ENCODE assay signal across 8 cellular contexts in genomic region chr12:50504798-50505385, GRCh38. TPM values are rescaled to one million over a fixed set of nuclear protein-coding genes. Genes with fewer than 3 reads are reported as not detected.
A peak's percentile ranks its signal among the peaks of the same experiment; 100 is the strongest.
DNase-seq lines count a peak whose midpoint lies in the region; ATAC-seq, FAIRE-seq and TF ChIP-seq lines count a peak whose summit lies in the region.

DIP2B (plus strand) TSS chr12:50504985; CDS start chr12:50505141, 156 bp downstream.

- no peaks in the 10 kb centered on the region for H3K9me3 Mint-ChIP-seq in activated T-helper 1 cell treated with anti-CD3 and anti-CD28 coated beads, Interleukin-12 subunit alpha, Interleukin-12 subunit beta, Interleukin-2, Interleukin-4 antibody, amounts not matched to agents 30 ng/mL and 10 ng/mL and 1 ng/mL, durations not matched to agents 14 hours and 24 hours and 36 hours
- H3K9me3 Mint-ChIP-seq in naive B cell: peaks cover 0 to 9% (median 5%) of the 10 kb centered on the region in 7 donors
- no peaks in the 10 kb centered on the region for H3K9me3 Mint-ChIP-seq in stimulated activated effector memory CD8-positive, alpha-beta T cell treated with anti-CD3 and anti-CD28 coated beads, Interleukin-12 subunit alpha, Interleukin-12 subunit beta, amount 100 ng/mL, for 72 hours

- peak within 1 kb of the TSS; percentile 86 for H3K9ac ChIP-seq in DND-41 (ENCODE audit: low read depth, low read length)

- peaks cover 4% of the 10 kb centered on the region for H3K9me3 ChIP-seq in DND-41 (ENCODE audit: insufficient read depth, low read length, severe bottlenecking)

- peaks cover 14% of the 10 kb centered on the region; the same call in 1 of the 2 replicates for H4K20me1 ChIP-seq in DND-41 (ENCODE audit: insufficient read depth, low read length)

- TF ChIP-seq CTCF in DND-41 (IDR thresholded peaks at IDR 0.05; ENCODE audit: borderline replicate concordance, extremely low read depth, low read length, poor library complexity, severe bottlenecking): peak; percentile 97

- ATAC-seq in DND-41 (ENCODE audit: insufficient read depth, low read depth) (peak; percentile 87), GM21825 (IDR thresholded peaks at IDR 0.05; ENCODE audit: unreplicated experiment) (peak; percentile 78), naive B cell (ENCODE audit: low read depth in 2 of 2) (peak; percentile 84 to 87)
- ATAC-seq in stimulated activated effector memory CD8-positive, alpha-beta T cell treated with anti-CD3 and anti-CD28 coated beads, Interleukin-12 subunit alpha, Interleukin-12 subunit beta, amount 100 ng/mL, for 72 hours: peak; percentile 93

- DNase-seq in DND-41 (peak; percentile 94), Kasumi-1 (lab: John Stamatoyannopoulos, UW) (peak; percentile 89 to 91), RCC 7860 (ENCODE audit: low spot score) (peak; percentile 73), fibroblast of gingiva (ENCODE audit: low read depth) (peak; percentile 89), naive B cell (peak; percentile 96)
- DNase-seq in activated T-helper 1 cell treated with anti-CD3 and anti-CD28 coated beads, Interleukin-12 subunit alpha, Interleukin-12 subunit beta, Interleukin-2, Interleukin-4 antibody, amounts not matched to agents 30 ng/mL and 10 ng/mL and 1 ng/mL, durations not matched to agents 14 hours and 24 hours and 36 hours (ENCODE audit: low spot score): peak; percentile 93
- peak; percentile 95 to 98 for DNase-seq in stimulated activated effector memory CD8-positive, alpha-beta T cell treated with anti-CD3 and anti-CD28 coated beads, Interleukin-12 subunit alpha, Interleukin-12 subunit beta, amount 100 ng/mL, for 72 hours (ENCODE audit: low spot score in 2 of 2)

- peak within 1 kb of the TSS; percentile 89 for H3K4me2 ChIP-seq in DND-41 (ENCODE audit: insufficient read depth, low read length)

- peaks cover 50% of the 10 kb centered on the region for H3K79me2 ChIP-seq in DND-41 (ENCODE audit: insufficient read depth, low read length)

- H3K4me1 ChIP-seq in DND-41 (ENCODE audit: insufficient read depth, low read length): peaks cover 32% of the 10 kb centered on the region

- H3K27me3 ChIP-seq in DND-41 (ENCODE audit: insufficient read depth, low read length, poor library complexity): no peaks in the 10 kb centered on the region

- no peak for FAIRE-seq in RCC 7860 (lab: Jason Lieb, UNC)

- H3K36me3 Mint-ChIP-seq in activated T-helper 1 cell treated with anti-CD3 and anti-CD28 coated beads, Interleukin-12 subunit alpha, Interleukin-12 subunit beta, Interleukin-2, Interleukin-4 antibody, amounts not matched to agents 30 ng/mL and 10 ng/mL and 1 ng/mL, durations not matched to agents 14 hours and 24 hours and 36 hours (ENCODE audit: low read depth): peaks cover 3% of the 10 kb centered on the region
- no peaks in the 10 kb centered on the region for H3K36me3 Mint-ChIP-seq in naive B cell
- no peaks in the 10 kb centered on the region for H3K36me3 Mint-ChIP-seq in stimulated activated effector memory CD8-positive, alpha-beta T cell treated with anti-CD3 and anti-CD28 coated beads, Interleukin-12 subunit alpha, Interleukin-12 subunit beta, amount 100 ng/mL, for 72 hours

- H3K27ac Mint-ChIP-seq in activated T-helper 1 cell treated with anti-CD3 and anti-CD28 coated beads, Interleukin-12 subunit alpha, Interleukin-12 subunit beta, Interleukin-2, Interleukin-4 antibody, amounts not matched to agents 30 ng/mL and 10 ng/mL and 1 ng/mL, durations not matched to agents 14 hours and 24 hours and 36 hours: peak within 1 kb of the TSS; percentile 95
- peak within 1 kb of the TSS; percentile 80 to 96 (median 92) for H3K27ac Mint-ChIP-seq in naive B cell
- H3K27ac Mint-ChIP-seq in stimulated activated effector memory CD8-positive, alpha-beta T cell treated with anti-CD3 and anti-CD28 coated beads, Interleukin-12 subunit alpha, Interleukin-12 subunit beta, amount 100 ng/mL, for 72 hours: peak within 1 kb of the TSS; percentile 94

- peak within 1 kb of the TSS; percentile 78 for H3K27ac ChIP-seq in DND-41 (ENCODE audit: low read length)

- intact Hi-C loops in activated T-helper 1 cell treated with anti-CD3 and anti-CD28 coated beads, Interleukin-12 subunit alpha, Interleukin-12 subunit beta, Interleukin-2, Interleukin-4 antibody, amounts not matched to agents 30 ng/mL and 10 ng/mL and 1 ng/mL, durations not matched to agents 14 hours and 24 hours and 36 hours (cut with micrococcal nuclease): loop anchor here (1.0 to 10.0 kb wide), 8 partner anchors 12 to 820 kb away; partner anchors contain the start of genes ATF1 and BIN2

- H3K4me3 Mint-ChIP-seq in activated T-helper 1 cell treated with anti-CD3 and anti-CD28 coated beads, Interleukin-12 subunit alpha, Interleukin-12 subunit beta, Interleukin-2, Interleukin-4 antibody, amounts not matched to agents 30 ng/mL and 10 ng/mL and 1 ng/mL, durations not matched to agents 14 hours and 24 hours and 36 hours: peak within 1 kb of the TSS; percentile 95
- peak within 1 kb of the TSS; percentile 95 to 99 (median 96) for H3K4me3 Mint-ChIP-seq in naive B cell
- H3K4me3 Mint-ChIP-seq in stimulated activated effector memory CD8-positive, alpha-beta T cell treated with anti-CD3 and anti-CD28 coated beads, Interleukin-12 subunit alpha, Interleukin-12 subunit beta, amount 100 ng/mL, for 72 hours: peak within 1 kb of the TSS; percentile 89

- no peaks in the 10 kb centered on the region; the same call in 1 of the 2 replicates for H3K36me3 ChIP-seq in DND-41 (ENCODE audit: insufficient read depth, low read length)

- H3K27me3 Mint-ChIP-seq in activated T-helper 1 cell treated with anti-CD3 and anti-CD28 coated beads, Interleukin-12 subunit alpha, Interleukin-12 subunit beta, Interleukin-2, Interleukin-4 antibody, amounts not matched to agents 30 ng/mL and 10 ng/mL and 1 ng/mL, durations not matched to agents 14 hours and 24 hours and 36 hours (ENCODE audit: insufficient read depth): peaks cover 2% of the 10 kb centered on the region
- no peaks in the 10 kb centered on the region for H3K27me3 Mint-ChIP-seq in naive B cell

- peak within 1 kb of the TSS; percentile 90 for H2AFZ ChIP-seq in DND-41 (ENCODE audit: low read depth, low read length)

- peak within 1 kb of the TSS; percentile 87 to 97 for H3K4me3 ChIP-seq in DND-41 (ENCODE audit: low read depth in 1 of 2, low read length in 2 of 2)

- peaks cover 51% of the 10 kb centered on the region for H3K4me1 Mint-ChIP-seq in activated T-helper 1 cell treated with anti-CD3 and anti-CD28 coated beads, Interleukin-12 subunit alpha, Interleukin-12 subunit beta, Interleukin-2, Interleukin-4 antibody, amounts not matched to agents 30 ng/mL and 10 ng/mL and 1 ng/mL, durations not matched to agents 14 hours and 24 hours and 36 hours (ENCODE audit: low read depth)
- peaks cover 39 to 47% (median 44%) of the 10 kb centered on the region in 3 donors for H3K4me1 Mint-ChIP-seq in naive B cell
- H3K4me1 Mint-ChIP-seq in stimulated activated effector memory CD8-positive, alpha-beta T cell treated with anti-CD3 and anti-CD28 coated beads, Interleukin-12 subunit alpha, Interleukin-12 subunit beta, amount 100 ng/mL, for 72 hours: peaks cover 39% of the 10 kb centered on the region

RNA-seq across cellular contexts. Expression of gene DIP2B, which starts in this region (rescaled TPM):
- 26.7 and 27.6 TPM in 2 replicates for total RNA-seq in activated T-helper 1 cell treated with anti-CD3 and anti-CD28 coated beads, Interleukin-12 subunit alpha, Interleukin-12 subunit beta, Interleukin-2, Interleukin-4 antibody, amounts not matched to agents 30 ng/mL and 10 ng/mL and 1 ng/mL, durations not matched to agents 14 hours and 24 hours and 36 hours
- 10 to 100 TPM; 13.4 to 26.7 (median 18.1) TPM for polyA plus RNA-seq in naive B cell (ENCODE audit: low read depth in 6 of 6)

Comparison
In these comparisons a context has a peak if more than half of its experiments do, and no peak if none do; other contexts are left out.
1. Peak in every context shown above with its lines: DNase-seq, ATAC-seq, H3K4me3 ChIP-seq and H3K27ac ChIP-seq.